ENCODE assay signal across 10 cellular contexts in genomic region chr1:111201275-111202090, GRCh38. TPM values are rescaled to one million over a fixed set of nuclear protein-coding genes. Genes with fewer than 3 reads are reported as not detected.
DNase-seq lines count a peak whose midpoint lies in the region; ATAC-seq and TF ChIP-seq lines count a peak whose summit lies in the region.
"Had no signal": no experiment of that assay in that cellular context is flagged by ENCODE, and none has a peak within 500 bp of the region (broad histone marks: within the 10 kb centered on the region; RNA-seq: fewer than 3 reads in every experiment).

No MANE protein-coding gene starts in this region.

- H3K9ac ChIP-seq in Loucy (ENCODE audit: low read depth, low read length, poor library complexity, severe bottlenecking) = peak overlapping the region; percentile 75

- H3K27me3 ChIP-seq in Loucy (ENCODE audit: insufficient read depth, low read length, poor library complexity, severe bottlenecking) = no peaks in the 10 kb centered on the region
- no peaks in the 10 kb centered on the region for H3K27me3 ChIP-seq in body of pancreas
- peaks cover 4% of the 10 kb centered on the region for H3K27me3 ChIP-seq in osteoblast (ENCODE audit: insufficient read depth, low read length)

- no peaks in the 10 kb centered on the region for H3K9me2 ChIP-seq in Loucy (replicated peaks; ENCODE audit: low read depth, low read length)

- H3K4me2 ChIP-seq in Loucy (ENCODE audit: low read depth, low read length, poor library complexity, severe bottlenecking) (no peak overlapping the region), osteoblast (ENCODE audit: insufficient read depth, low read length) (no peak overlapping the region)

- no peaks in the 10 kb centered on the region for H3K79me2 ChIP-seq in Loucy (ENCODE audit: insufficient read depth, low read length)
- no peaks in the 10 kb centered on the region for H3K79me2 ChIP-seq in osteoblast (ENCODE audit: insufficient read depth, low read length)

- H3K9me3 ChIP-seq in Loucy (ENCODE audit: insufficient read depth, low read depth, low read length) (no peaks in the 10 kb centered on the region), body of pancreas (no peaks in the 10 kb centered on the region), osteoblast (ENCODE audit: low read depth, low read length) (no peaks in the 10 kb centered on the region)

- no peaks in the 10 kb centered on the region for H3K36me3 ChIP-seq in Loucy (ENCODE audit: insufficient read depth, low read length)
- H3K36me3 ChIP-seq in body of pancreas (replicated peaks in 1 of 2; ENCODE audit: insufficient read depth in 1 of 2, low read depth in 2 of 2) = no peaks in the 10 kb centered on the region
- H3K36me3 ChIP-seq in osteoblast (ENCODE audit: insufficient read depth, low read length) = no peaks in the 10 kb centered on the region

- H3K4me3 ChIP-seq in Loucy (ENCODE audit: low read length, poor library complexity, severe bottlenecking) = no peak overlapping the region
- no peak overlapping the region for H3K4me3 ChIP-seq in body of pancreas
- no peak overlapping the region for H3K4me3 ChIP-seq in osteoblast (ENCODE audit: insufficient read depth, low read length)

- no peak overlapping the region for H2AFZ ChIP-seq in Loucy (ENCODE audit: low read length)
- H2AFZ ChIP-seq in osteoblast (ENCODE audit: low read length) = no peak overlapping the region

- no peak for TF ChIP-seq CTCF in Loucy (conservative IDR thresholded peaks at IDR 0.05; ENCODE audit: low read length)
- TF ChIP-seq CTCF in body of pancreas (IDR thresholded peaks at IDR 0.05) = no peak
- no peak for TF ChIP-seq CTCF in osteoblast (IDR thresholded peaks at IDR 0.05; ENCODE audit: extremely low read depth, low read depth, low read length)

- H3K27ac ChIP-seq in body of pancreas (peak overlapping the region; percentile 64 to 96 (median 88)), osteoblast (ENCODE audit: low read depth, low read length) (no peak overlapping the region)

- DNase-seq in GF-D8 (lab: John Stamatoyannopoulos, UW) (peak; percentile 41), body of pancreas (peak in 1 of 4 donors; percentile 49), osteoblast (ENCODE audit: insufficient read length, low spot score, missing footprints) (peak; percentile 63), NCI-H526 treated with DMSO at 0.1 percent for 48 hours (lab: John Stamatoyannopoulos, UW) (no peak)
- no peak for DNase-seq in stimulated activated CD4-positive, alpha-beta T cell treated with anti-CD3 and anti-CD28 coated beads, Interleukin-15, amount 100 ng/mL, for 24 hours
- DNase-seq: dermis blood vessel endothelial cell, SHP77 had no signal

- H4K20me1 ChIP-seq in Loucy (ENCODE audit: insufficient read depth, low read length, poor library complexity, severe bottlenecking) (no peaks in the 10 kb centered on the region), osteoblast (ENCODE audit: insufficient read depth, low read length) (no peaks in the 10 kb centered on the region)

- intact Hi-C loops in body of pancreas (cut with DNase I) = no loop called here

- H3F3A ChIP-seq in Loucy (ENCODE audit: low read depth) = no peaks in the 10 kb centered on the region

- 66 to 67% methylated on average over 5 of the region's 5 CpGs for WGBS in body of pancreas, 2 donors

- ATAC-seq in body of pancreas = no peak
- no peak for ATAC-seq in HG03045 (IDR thresholded peaks at IDR 0.05; ENCODE audit: unreplicated experiment)
- no peak for ATAC-seq in GM21367 (IDR thresholded peaks at IDR 0.05; ENCODE audit: unreplicated experiment)

- peaks cover 89% of the 10 kb centered on the region for H3K4me1 ChIP-seq in Loucy (ENCODE audit: insufficient read depth, low read length, poor library complexity, severe bottlenecking)
- H3K4me1 ChIP-seq in body of pancreas = peaks cover 65% of the 10 kb centered on the region
- no peaks in the 10 kb centered on the region for H3K4me1 ChIP-seq in osteoblast (ENCODE audit: insufficient read depth, low read length)

- TF ChIP-seq POLR2A in body of pancreas (IDR thresholded peaks at IDR 0.05) = no peak

RNA-seq across cellular contexts. Expression of gene DENND2D, which starts 1.0 kb away (rescaled TPM):
- 10 to 100 TPM; 16.1 to 35.3 TPM for total RNA-seq in body of pancreas
- total RNA-seq in osteoblast = 4.7 and 5.0 TPM in 2 replicates

RNA-seq across cellular contexts. Expression of gene CHI3L2, which starts 26.0 kb away (rescaled TPM):
- total RNA-seq in body of pancreas = not detected
- total RNA-seq in osteoblast = 2.4 and 2.9 TPM in 2 replicates

Comparison
In these comparisons a context has a peak if more than half of its experiments do, and no peak if none do; other contexts are left out.
1. DNase-seq: peak in GF-D8 (single experiment) and osteoblast (single experiment); none in NCI-H526 treated with DMSO at 0.1 percent for 48 hours (single experiment) and stimulated activated CD4-positive, alpha-beta T cell treated with anti-CD3 and anti-CD28 coated beads, Interleukin-15, amount 100 ng/mL, for 24 hours (single experiment).